32 cellular contexts compared by ENCODE assay signal in genomic region chr20:32292548-32292947, GRCh38.
"Had no signal": no experiment of that assay in that cellular context is flagged by ENCODE, and none has a peak within 500 bp of the region (broad histone marks: within the 10 kb centered on the region; RNA-seq: fewer than 3 reads in every experiment).

No MANE protein-coding gene starts in this region.

- H3K4me1 ChIP-seq: foreskin keratinocyte, gastrocnemius medialis had no signal

- FAIRE-seq: astrocyte, bronchial epithelial cell, colon had no signal

- H3K27me3 Mint-ChIP-seq: activated CD4-positive, alpha-beta memory T cell treated with anti-CD3 and anti-CD28 coated beads, Interleukin-2, amount 10 ng/mL, durations not matched to agents 7 days and 5 days; activated naive CD4-positive, alpha-beta T cell treated with anti-CD3 and anti-CD28 coated beads, Interleukin-2, amount 10 ng/mL, durations not matched to agents 7 days and 5 days; activated naive CD8-positive, alpha-beta T cell treated with anti-CD3 and anti-CD28 coated beads, Interleukin-2, amount 10 ng/mL, durations not matched to agents 7 days and 5 days; central memory CD8-positive, alpha-beta T cell; effector memory CD8-positive, alpha-beta T cell had no signal

- H3K36me3 ChIP-seq: brain microvascular endothelial cell, esophagus muscularis mucosa, gastrocnemius medialis had no signal

- H3K4me1 Mint-ChIP-seq: activated naive CD4-positive, alpha-beta T cell treated with anti-CD3 and anti-CD28 coated beads, Interleukin-2, amount 10 ng/mL, durations not matched to agents 7 days and 5 days had no signal

- H3K9me3 Mint-ChIP-seq: activated CD4-positive, alpha-beta memory T cell treated with anti-CD3 and anti-CD28 coated beads, Interleukin-2, amount 10 ng/mL, durations not matched to agents 7 days and 5 days; activated naive CD4-positive, alpha-beta T cell treated with anti-CD3 and anti-CD28 coated beads, Interleukin-2, amount 10 ng/mL, durations not matched to agents 7 days and 5 days; activated naive CD8-positive, alpha-beta T cell treated with anti-CD3 and anti-CD28 coated beads, Interleukin-2, amount 10 ng/mL, durations not matched to agents 7 days and 5 days; activated T-helper 1 cell treated with anti-CD3 and anti-CD28 coated beads, Interleukin-12 subunit alpha, Interleukin-12 subunit beta, Interleukin-2, Interleukin-4 antibody, amounts not matched to agents 30 ng/mL and 10 ng/mL and 1 ng/mL, durations not matched to agents 14 hours and 24 hours and 36 hours; activated T-helper 2 cell treated with anti-CD3 and anti-CD28 coated beads, Interferon-gamma antibody, Interleukin-2, Interleukin-4, amounts not matched to agents 10 μg/mL and 5 μg/mL and 100 μg/mL, durations not matched to agents 14 hours and 24 hours and 36 hours; central memory CD8-positive, alpha-beta T cell; effector memory CD8-positive, alpha-beta T cell had no signal

- ATAC-seq: effector memory CD8-positive, alpha-beta T cell; foreskin keratinocyte; gastrocnemius medialis; heart left ventricle had no signal

- H3K4me3 Mint-ChIP-seq: activated CD4-positive, alpha-beta memory T cell treated with anti-CD3 and anti-CD28 coated beads, Interleukin-2, amount 10 ng/mL, durations not matched to agents 7 days and 5 days; activated naive CD4-positive, alpha-beta T cell treated with anti-CD3 and anti-CD28 coated beads, Interleukin-2, amount 10 ng/mL, durations not matched to agents 7 days and 5 days; activated naive CD8-positive, alpha-beta T cell treated with anti-CD3 and anti-CD28 coated beads, Interleukin-2, amount 10 ng/mL, durations not matched to agents 7 days and 5 days; activated T-helper 1 cell treated with anti-CD3 and anti-CD28 coated beads, Interleukin-12 subunit alpha, Interleukin-12 subunit beta, Interleukin-2, Interleukin-4 antibody, amounts not matched to agents 30 ng/mL and 10 ng/mL and 1 ng/mL, durations not matched to agents 14 hours and 24 hours and 36 hours; central memory CD8-positive, alpha-beta T cell; effector memory CD8-positive, alpha-beta T cell had no signal

- H3K27me3 ChIP-seq: brain microvascular endothelial cell, esophagus muscularis mucosa, foreskin keratinocyte, gastrocnemius medialis, heart left ventricle had no signal

- H3K27ac Mint-ChIP-seq: activated CD4-positive, alpha-beta memory T cell treated with anti-CD3 and anti-CD28 coated beads, Interleukin-2, amount 10 ng/mL, durations not matched to agents 7 days and 5 days; activated naive CD4-positive, alpha-beta T cell treated with anti-CD3 and anti-CD28 coated beads, Interleukin-2, amount 10 ng/mL, durations not matched to agents 7 days and 5 days; activated naive CD8-positive, alpha-beta T cell treated with anti-CD3 and anti-CD28 coated beads, Interleukin-2, amount 10 ng/mL, durations not matched to agents 7 days and 5 days; activated T-helper 1 cell treated with anti-CD3 and anti-CD28 coated beads, Interleukin-12 subunit alpha, Interleukin-12 subunit beta, Interleukin-2, Interleukin-4 antibody, amounts not matched to agents 30 ng/mL and 10 ng/mL and 1 ng/mL, durations not matched to agents 14 hours and 24 hours and 36 hours; effector memory CD8-positive, alpha-beta T cell had no signal

- H3K4me3 ChIP-seq: esophagus muscularis mucosa, gastrocnemius medialis, heart left ventricle had no signal

- H3K27ac ChIP-seq: brain microvascular endothelial cell, esophagus muscularis mucosa, foreskin keratinocyte, gastrocnemius medialis, heart left ventricle had no signal

- H3K9me3 ChIP-seq: esophagus muscularis mucosa, gastrocnemius medialis, heart left ventricle had no signal

- DNase-seq: activated CD4-positive, alpha-beta memory T cell treated with anti-CD3 and anti-CD28 coated beads, Interleukin-2, amount 10 ng/mL, durations not matched to agents 7 days and 5 days; activated CD4-positive, alpha-beta T cell treated with anti-CD3 and anti-CD28 coated beads for 4 hours; activated CD4-positive, alpha-beta T cell treated with anti-CD3 and anti-CD28 coated beads, Interleukin-2, amount 50 U/mL, for 4 hours; activated CD4-positive, CD25-positive, alpha-beta regulatory T cell; activated CD4-positive, CD25-positive, alpha-beta regulatory T cell treated with anti-CD3 and anti-CD28 coated beads, Interleukin-2, amount 50 U/mL, for 72 hours; activated CD8-positive, alpha-beta memory T cell treated with anti-CD3 and anti-CD28 coated beads, Interleukin-2, amount 50 U/mL, for 48 hours; activated effector memory CD4-positive, alpha-beta T cell treated with anti-CD3 and anti-CD28 coated beads, Interleukin-2, amount 50 U/mL, for 16 hours; activated naive CD4-positive, alpha-beta T cell treated with anti-CD3 and anti-CD28 coated beads, Interleukin-2, amount 10 ng/mL, durations not matched to agents 7 days and 5 days; activated naive CD8-positive, alpha-beta T cell treated with anti-CD3 and anti-CD28 coated beads, Interleukin-2, amount 10 ng/mL, durations not matched to agents 7 days and 5 days; activated T-cell treated with anti-CD3 and anti-CD28 coated beads for 4 hours; activated T-cell treated with anti-CD3 and anti-CD28 coated beads, Interleukin-2, amount 50 U/mL, for 48 hours; anterior cingulate cortex; brain microvascular endothelial cell; cortex of kidney; dermis blood vessel endothelial cell; effector CD4-positive, alpha-beta T cell; effector memory CD8-positive, alpha-beta T cell; erythroblast; foreskin keratinocyte; gastrocnemius medialis; glutamatergic neuron; heart left ventricle; hypothalamus; T-helper 1 cell; T-helper 2 cell had no signal
